Comparison of ENCODE assay signal across 8 cellular contexts in the genomic region with DNA sequence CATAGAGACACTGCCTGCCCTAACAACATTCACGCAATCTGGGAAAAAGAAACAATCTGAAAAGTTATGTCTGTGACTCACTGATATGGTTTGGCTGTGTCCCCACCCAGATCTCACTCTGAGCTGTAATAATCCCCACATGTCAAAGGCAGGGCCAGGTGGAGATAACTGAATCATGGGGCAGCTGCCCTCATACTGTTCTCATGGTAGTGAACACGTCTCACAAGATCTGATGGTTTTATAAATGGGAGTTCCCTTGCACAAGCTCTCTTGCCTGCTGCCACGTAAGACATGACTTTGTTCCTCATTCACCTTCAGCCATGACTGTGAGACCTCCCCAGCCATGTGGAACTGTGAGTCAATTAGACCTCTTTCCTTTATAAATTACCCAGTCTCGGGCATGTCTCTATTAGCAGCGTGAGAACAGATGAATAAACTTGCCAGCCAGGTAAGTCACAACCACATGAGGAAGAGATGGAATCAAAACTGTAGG.
A peak's percentile ranks its signal among the peaks of the same experiment; 100 is the strongest.
DNase-seq lines count a peak whose midpoint lies in the region; ATAC-seq and TF ChIP-seq lines count a peak whose summit lies in the region.

No MANE protein-coding gene starts in this region.

- H4K20me1 ChIP-seq in PC-9 (ENCODE audit: insufficient read depth) = no peaks in the 10 kb centered on the region

- no peak overlapping the region for H3K4me3 Mint-ChIP-seq in type B pancreatic cell

- H3K9me3 ChIP-seq in PC-9 (ENCODE audit: insufficient read depth, low read depth) = no peaks in the 10 kb centered on the region

- H3K36me3 ChIP-seq in PC-9 (ENCODE audit: low read depth) = no peaks in the 10 kb centered on the region

- H3K4me1 Mint-ChIP-seq in type B pancreatic cell (ENCODE audit: unreplicated experiment) = peaks cover 7% of the 10 kb centered on the region

- no peaks in the 10 kb centered on the region for H3K4me1 ChIP-seq in PC-9 (replicated peaks; ENCODE audit: insufficient read depth)

- no peak overlapping the region for H3K27ac ChIP-seq in PC-9

- POLR2A ChIA-PET in PC-9 (lab: Charles Lee; ENCODE audit: unreplicated experiment) = no interaction called here

- H3K79me2 ChIP-seq in PC-9 (ENCODE audit: low read depth) = no peaks in the 10 kb centered on the region

- no peak overlapping the region for H3K4me2 ChIP-seq in PC-9

- peak; percentile 14 for ATAC-seq in GM19468 (IDR thresholded peaks at IDR 0.05; ENCODE audit: extremely low read depth, unreplicated experiment)

- peaks cover 3% of the 10 kb centered on the region for H3K27me3 Mint-ChIP-seq in type B pancreatic cell

- intact Hi-C loops in PC-9 (cut with micrococcal nuclease; ENCODE audit: unreplicated experiment) = no loop called here

- H2AFZ ChIP-seq in PC-9 = no peak overlapping the region

- TF ChIP-seq CTCF in AG09309 (IDR thresholded peaks at IDR 0.05; ENCODE audit: control insufficient read depth, insufficient read depth, low read depth, low read length, missing control alignments) (no peak), fibroblast of villous mesenchyme (IDR thresholded peaks at IDR 0.05; ENCODE audit: insufficient read depth, low read depth, low read length) (no peak), PC-9 (conservative IDR thresholded peaks at IDR 0.05) (no peak), type B pancreatic cell (conservative IDR thresholded peaks at IDR 0.05) (no peak)

- H3F3A ChIP-seq in PC-9 (ENCODE audit: insufficient read depth, low read depth) = no peaks in the 10 kb centered on the region

- peak; percentile 13 for DNase-seq in AG09309 (ENCODE audit: low read depth)
- DNase-seq in RPMI7951 (ENCODE audit: low read depth) = peak; percentile 63
- peak; percentile 93 for DNase-seq in fibroblast of villous mesenchyme (ENCODE audit: low read depth)
- DNase-seq in PC-9 = no peak
- no peak for DNase-seq in T-helper 9 cell
- DNase-seq in type B pancreatic cell (ENCODE audit: extremely low spot score, unreplicated experiment) = no peak
- no peak for DNase-seq in kidney glomerular epithelial cell (lab: John Stamatoyannopoulos, UW)

- H3K9me2 ChIP-seq in PC-9 (ENCODE audit: insufficient read depth) = no peaks in the 10 kb centered on the region

- no peak overlapping the region for H3K27ac Mint-ChIP-seq in type B pancreatic cell

- H3K9me3 Mint-ChIP-seq in type B pancreatic cell = no peaks in the 10 kb centered on the region

- peaks cover 10% of the 10 kb centered on the region; the same call in 1 of the 2 replicates for H3K27me3 ChIP-seq in PC-9 (ENCODE audit: insufficient read depth, low read depth)

- CTCF ChIA-PET in PC-9 (lab: Charles Lee) = no interaction called here

- no TSS peak for BruUV-seq in PC-9 (replicated peaks; lab: Mats Ljungman, UMichigan)

- no peak overlapping the region for H3K4me3 ChIP-seq in AG09309 (ENCODE audit: control insufficient read depth, low read depth, low read length)
- H3K4me3 ChIP-seq in fibroblast of villous mesenchyme (ENCODE audit: low read depth, low read length) = no peak overlapping the region
- H3K4me3 ChIP-seq in PC-9 = no peak overlapping the region

- peaks cover 3% of the 10 kb centered on the region for H3K36me3 Mint-ChIP-seq in type B pancreatic cell

Comparison
In these comparisons a context has a peak if more than half of its experiments do, and no peak if none do; other contexts are left out.
1. DNase-seq: peak in AG09309 (single experiment), RPMI7951 (single experiment) and fibroblast of villous mesenchyme (single experiment); none in PC-9 (0 of 2), T-helper 9 cell (single experiment), type B pancreatic cell (single experiment) and kidney glomerular epithelial cell (single experiment).